ENCODE assay signal across 1 cellular context in genomic region chr2:105328281-105329196, GRCh38.
TF ChIP-seq lines count a peak whose summit lies in the region.

No MANE protein-coding gene starts in this region.

TF ChIP-seq in HepG2, 621 proteins besides CTCF, POLR2A, EP300 and RAD21 (continued from another document and continues in another):
- no peak for TF ChIP-seq FOXO4 (CRISPR knock-in tag; conservative IDR thresholded peaks at IDR 0.05)
- no peak for TF ChIP-seq ZNF20 (CRISPR knock-in tag; IDR thresholded peaks at IDR 0.05)
- peak; percentile 57; the same call in 1 of the 2 replicates for TF ChIP-seq HBP1 (CRISPR knock-in tag; IDR thresholded peaks at IDR 0.05; ENCODE audit: low read depth)
- TF ChIP-seq IKZF1 (IDR thresholded peaks at IDR 0.05): no peak
- no peak for TF ChIP-seq ZNF496 (CRISPR knock-in tag; IDR thresholded peaks at IDR 0.05; ENCODE audit: insufficient replicate concordance)
- TF ChIP-seq PITX1 (CRISPR knock-in tag; IDR thresholded peaks at IDR 0.05): peak; percentile 75
- 0 out of 2 replicates have a peak, but pooled peaks have one; percentile 53 for TF ChIP-seq ZMYM2 (CRISPR knock-in tag; IDR thresholded peaks at IDR 0.05)
- no peak for TF ChIP-seq E2F5 (CRISPR knock-in tag; conservative IDR thresholded peaks at IDR 0.05)
- TF ChIP-seq YY1 (IDR thresholded peaks at IDR 0.05; ENCODE audit: insufficient read depth, insufficient replicate concordance, low read depth, low read length): peak; percentile 81
- TF ChIP-seq ZBTB3 (CRISPR knock-in tag; IDR thresholded peaks at IDR 0.05; ENCODE audit: borderline replicate concordance, low read depth): peak; percentile 88; the same call in 1 of the 2 replicates
- TF ChIP-seq MED1 (CRISPR knock-in tag; IDR thresholded peaks at IDR 0.05): peak; percentile 70
- 0 out of 2 replicates have a peak, but pooled peaks have one; percentile 65 for TF ChIP-seq ZNF709 (CRISPR knock-in tag; IDR thresholded peaks at IDR 0.05)
- TF ChIP-seq TAF15 (IDR thresholded peaks at IDR 0.05; ENCODE audit: low read depth, low read length, poor library complexity, severe bottlenecking): no peak
- TF ChIP-seq ZNF513 (CRISPR knock-in tag; conservative IDR thresholded peaks at IDR 0.05): no peak
- no peak for TF ChIP-seq KDM5A (IDR thresholded peaks at IDR 0.05; ENCODE audit: borderline replicate concordance, low read length)
- TF ChIP-seq TCF7 (IDR thresholded peaks at IDR 0.05; ENCODE audit: low read depth): no peak
- no peak for TF ChIP-seq GTF2F1 (IDR thresholded peaks at IDR 0.05; ENCODE audit: low read length)
- no peak for TF ChIP-seq STAG1 (CRISPR knock-in tag; IDR thresholded peaks at IDR 0.05)
- 0 out of 2 replicates have a peak, but pooled peaks have one; percentile 78 for TF ChIP-seq RFXAP (CRISPR knock-in tag; IDR thresholded peaks at IDR 0.05; ENCODE audit: borderline replicate concordance)
- TF ChIP-seq MAFG (CRISPR knock-in tag; IDR thresholded peaks at IDR 0.05): no peak; the same call in 1 of the 2 replicates
- TF ChIP-seq ZNF143 (CRISPR knock-in tag; IDR thresholded peaks at IDR 0.05): no peak
- TF ChIP-seq FOXP4 (CRISPR knock-in tag; IDR thresholded peaks at IDR 0.05): peak; percentile 47; the same call in 1 of the 2 replicates
- TF ChIP-seq PRDM4 (CRISPR knock-in tag; IDR thresholded peaks at IDR 0.05; ENCODE audit: borderline replicate concordance): no peak
- TF ChIP-seq ZNF430 (CRISPR knock-in tag; IDR thresholded peaks at IDR 0.05): peak; percentile 97
- peak; percentile 67; the same call in 1 of the 2 replicates for TF ChIP-seq SSRP1 (CRISPR knock-in tag; IDR thresholded peaks at IDR 0.05)
- TF ChIP-seq BRCA1 (CRISPR knock-in tag; IDR thresholded peaks at IDR 0.05): no peak
- no peak for TF ChIP-seq HNRNPUL1 (IDR thresholded peaks at IDR 0.05; ENCODE audit: low read depth, low read length)
- TF ChIP-seq FOXJ3 (CRISPR knock-in tag; IDR thresholded peaks at IDR 0.05; ENCODE audit: borderline replicate concordance): 0 out of 2 replicates have a peak, but pooled peaks have one; percentile 12
- TF ChIP-seq ZC3H13 (CRISPR knock-in tag; IDR thresholded peaks at IDR 0.05): peak; percentile 62; the same call in 1 of the 2 replicates
- TF ChIP-seq ZNF225 (CRISPR knock-in tag; IDR thresholded peaks at IDR 0.05): 0 out of 2 replicates have a peak, but pooled peaks have one; percentile 37
- peak; percentile 69 for TF ChIP-seq ZGPAT (CRISPR knock-in tag; IDR thresholded peaks at IDR 0.05)
- TF ChIP-seq ZNF329 (CRISPR knock-in tag; IDR thresholded peaks at IDR 0.05; ENCODE audit: low read depth): no peak
- peak; percentile 90; the same call in 1 of the 2 replicates for TF ChIP-seq ZNF543 (CRISPR knock-in tag; IDR thresholded peaks at IDR 0.05)
- TF ChIP-seq SMAD3 (CRISPR knock-in tag; IDR thresholded peaks at IDR 0.05): peak; percentile 50; the same call in 1 of the 2 replicates
- TF ChIP-seq PHF8 (CRISPR knock-in tag; IDR thresholded peaks at IDR 0.05): peak; percentile 69
- no peak for TF ChIP-seq SMARCC2 (IDR thresholded peaks at IDR 0.05)
- peak; percentile 77 for TF ChIP-seq ZSCAN21 (CRISPR knock-in tag; IDR thresholded peaks at IDR 0.05; ENCODE audit: borderline replicate concordance)
- TF ChIP-seq CERS6 (CRISPR knock-in tag; IDR thresholded peaks at IDR 0.05): peak; percentile 59
- TF ChIP-seq BATF2 (CRISPR knock-in tag; IDR thresholded peaks at IDR 0.05): 0 out of 2 replicates have a peak, but pooled peaks have one; percentile 73
- 0 out of 2 replicates have a peak, but pooled peaks have one; percentile 9 for TF ChIP-seq RORA (CRISPR knock-in tag; IDR thresholded peaks at IDR 0.05)
- no peak for TF ChIP-seq KAT7 (CRISPR knock-in tag; IDR thresholded peaks at IDR 0.05; ENCODE audit: borderline replicate concordance)
- no peak for TF ChIP-seq SUZ12 (IDR thresholded peaks at IDR 0.05; ENCODE audit: low read depth, low read length)
- TF ChIP-seq MEIS1 (CRISPR knock-in tag; IDR thresholded peaks at IDR 0.05; ENCODE audit: borderline replicate concordance): peak; percentile 79
- TF ChIP-seq PAWR (CRISPR knock-in tag; IDR thresholded peaks at IDR 0.05; ENCODE audit: borderline replicate concordance): peak; percentile 72; the same call in 1 of the 2 replicates
- no peak for TF ChIP-seq SNAI1 (CRISPR knock-in tag; IDR thresholded peaks at IDR 0.05; ENCODE audit: borderline replicate concordance)
- TF ChIP-seq FOXP1 (IDR thresholded peaks at IDR 0.05): no peak
- TF ChIP-seq FOXP1 (CRISPR knock-in tag; IDR thresholded peaks at IDR 0.05): no peak
- no peak for TF ChIP-seq SMARCE1 (IDR thresholded peaks at IDR 0.05; ENCODE audit: borderline replicate concordance)
- peak; percentile 85 for TF ChIP-seq ERF (CRISPR knock-in tag; IDR thresholded peaks at IDR 0.05)
- peak; percentile 80 for TF ChIP-seq TFE3 (CRISPR knock-in tag; IDR thresholded peaks at IDR 0.05)
- no peak for TF ChIP-seq DDIT3 (CRISPR knock-in tag; IDR thresholded peaks at IDR 0.05)
- peak; percentile 76; the same call in 1 of the 2 replicates for TF ChIP-seq ZBTB20 (CRISPR knock-in tag; IDR thresholded peaks at IDR 0.05; ENCODE audit: borderline replicate concordance, low read depth)
- peak; percentile 59; the same call in 1 of the 2 replicates for TF ChIP-seq ZNF564 (CRISPR knock-in tag; IDR thresholded peaks at IDR 0.05)
- peak; percentile 24; the same call in 1 of the 2 replicates for TF ChIP-seq ARNT2 (CRISPR knock-in tag; IDR thresholded peaks at IDR 0.05; ENCODE audit: low read depth)
